Comparison of ENCODE assay signal across 9 cellular contexts in genomic region chr1:15501208-15502032, GRCh38. TPM values are rescaled to one million over a fixed set of nuclear protein-coding genes. Genes with fewer than 3 reads are reported as not detected.
DNase-seq lines count a peak whose midpoint lies in the region; ATAC-seq and TF ChIP-seq lines count a peak whose summit lies in the region.
"Had no signal": no experiment of that assay in that cellular context is flagged by ENCODE, and none has a peak within 500 bp of the region (broad histone marks: within the 10 kb centered on the region; RNA-seq: fewer than 3 reads in every experiment).

No MANE protein-coding gene starts in this region.

- no peaks in the 10 kb centered on the region for H3K4me1 Mint-ChIP-seq in activated naive CD4-positive, alpha-beta T cell treated with anti-CD3 and anti-CD28 coated beads for 36 hours (ENCODE audit: low read depth)

- H3K27ac ChIP-seq in heart right ventricle (no peak overlapping the region), sigmoid colon (no peak overlapping the region)

- no peaks in the 10 kb centered on the region for H3K27me3 Mint-ChIP-seq in activated naive CD4-positive, alpha-beta T cell treated with anti-CD3 and anti-CD28 coated beads for 36 hours (ENCODE audit: low read depth)

- ATAC-seq in heart right ventricle (peak in 4 of 8 donors; percentile 50 to 78 (median 64)), HG03045 (IDR thresholded peaks at IDR 0.05; ENCODE audit: unreplicated experiment) (no peak), GM18498 (IDR thresholded peaks at IDR 0.05; ENCODE audit: unreplicated experiment) (no peak)

- H3K36me3 Mint-ChIP-seq in activated naive CD4-positive, alpha-beta T cell treated with anti-CD3 and anti-CD28 coated beads for 36 hours (ENCODE audit: low read depth), result peaks cover 3% of the 10 kb centered on the region

- 65% methylated on average over 17 of the region's 17 CpGs for WGBS in heart right ventricle, 2 donors
- 53 to 62% methylated on average over 17 of the region's 17 CpGs for WGBS in sigmoid colon, 2 donors

- CTCF ChIA-PET in activated naive CD4-positive, alpha-beta T cell treated with anti-CD3 and anti-CD28 coated beads for 36 hours (lab: Charles Lee), result interaction anchor here (0.6 to 0.7 kb wide), 4 partner anchors 49 to 662 kb away, joined by 3 to 4 read pairs (median 3); no protein-coding TSS in a partner anchor

- H3K36me3 ChIP-seq in heart right ventricle (peaks cover 0 to 78% (median 7%) of the 10 kb centered on the region in 9 donors), sigmoid colon (peaks cover 0 to 68% (median 7%) of the 10 kb centered on the region in 4 donors)

- H3K9me3 ChIP-seq in heart right ventricle (peaks cover 0 to 9% (median 0%) of the 10 kb centered on the region in 11 donors), sigmoid colon (no peaks in the 10 kb centered on the region)

- peak; percentile 6 for DNase-seq in DMS79 (lab: John Stamatoyannopoulos, UW)
- peak; percentile 12 for DNase-seq in LoVo (ENCODE audit: low spot score)
- peak; percentile 74 for DNase-seq in RPMI8226
- peak; percentile 78 for DNase-seq in activated naive CD4-positive, alpha-beta T cell treated with anti-CD3 and anti-CD28 coated beads for 36 hours
- peak; percentile 50 to 57 for DNase-seq in heart right ventricle
- no peak for DNase-seq in sigmoid colon

- H3K27me3 ChIP-seq in heart right ventricle (no peaks in the 10 kb centered on the region), sigmoid colon (no peaks in the 10 kb centered on the region)

- no peak overlapping the region for H3K27ac Mint-ChIP-seq in activated naive CD4-positive, alpha-beta T cell treated with anti-CD3 and anti-CD28 coated beads for 36 hours

- peak; percentile 26 to 77 (median 64) for TF ChIP-seq CTCF in heart right ventricle (IDR thresholded peaks at IDR 0.05)
- TF ChIP-seq CTCF in sigmoid colon (IDR thresholded peaks at IDR 0.05), result peak in 3 of 4 experiments; percentile 11 to 55 (median 39)

- H3K9me3 Mint-ChIP-seq in activated naive CD4-positive, alpha-beta T cell treated with anti-CD3 and anti-CD28 coated beads for 36 hours, result no peaks in the 10 kb centered on the region

- intact Hi-C loops in activated naive CD4-positive, alpha-beta T cell treated with anti-CD3 and anti-CD28 coated beads for 36 hours (cut with micrococcal nuclease), result loop anchor here (2.0 kb wide), 1 partner anchor 179 kb away; no protein-coding TSS in a partner anchor
- intact Hi-C loops in heart right ventricle (cut with DNase I), result loop anchor here in 4 of 10 donors (5.0 to 10.0 kb wide), 2 partner anchors 177 to 179 kb away; no protein-coding TSS in a partner anchor
- intact Hi-C loops in sigmoid colon (cut with DNase I), result no loop called here

- H3K4me3 Mint-ChIP-seq in activated naive CD4-positive, alpha-beta T cell treated with anti-CD3 and anti-CD28 coated beads for 36 hours, result no peak overlapping the region

- TF ChIP-seq POLR2A in sigmoid colon (IDR thresholded peaks at IDR 0.05), result no peak

- no peak for TF ChIP-seq EP300 in sigmoid colon (IDR thresholded peaks at IDR 0.05)

- H3K4me1 ChIP-seq in heart right ventricle, result peaks cover 0 to under 1% (median 0%) of the 10 kb centered on the region in 9 donors
- peaks cover 0 to 5% (median 0%) of the 10 kb centered on the region in 4 donors for H3K4me1 ChIP-seq in sigmoid colon

- H3K4me3 ChIP-seq in heart right ventricle (no peak overlapping the region), sigmoid colon (no peak overlapping the region)

RNA-seq across cellular contexts. Expression of gene CASP9, which starts 22.6 kb away (rescaled TPM):
- total RNA-seq in activated naive CD4-positive, alpha-beta T cell treated with anti-CD3 and anti-CD28 coated beads for 36 hours, result 1 to 10 TPM; 6.3 to 6.5 TPM
- 10 to 100 TPM in 9 of 10 donors, 1 to 10 TPM in 1; 8.6 to 16.6 (median 14.2) TPM for total RNA-seq in heart right ventricle
- 10 to 100 TPM; 14.3 to 22.2 TPM for polyA plus RNA-seq in heart right ventricle
- 10 to 100 TPM in 2 of 4 donors, 1 to 10 TPM in 2; 6.2 to 18.2 (median 10.0) TPM for total RNA-seq in sigmoid colon
- 10 to 100 TPM; 11.4 to 17.8 (median 16.3) TPM for polyA plus RNA-seq in sigmoid colon

RNA-seq across cellular contexts. Expression of gene DNAJC16, which starts 25.2 kb away (rescaled TPM):
- 1 to 10 TPM; 7.1 to 9.8 TPM for total RNA-seq in activated naive CD4-positive, alpha-beta T cell treated with anti-CD3 and anti-CD28 coated beads for 36 hours
- total RNA-seq in heart right ventricle (10 to 100 TPM; 13.7 to 22.8 (median 19.1) TPM), sigmoid colon (10 to 100 TPM; 11.4 to 20.5 (median 16.8) TPM)
- polyA plus RNA-seq in heart right ventricle (1 to 10 TPM; 4.7 to 6.4 TPM), sigmoid colon (1 to 10 TPM; 1.2 to 8.6 (median 1.2) TPM)

RNA-seq across cellular contexts. Expression of gene CELA2B, which starts 25.5 kb away (rescaled TPM):
- not detected for total RNA-seq in activated naive CD4-positive, alpha-beta T cell treated with anti-CD3 and anti-CD28 coated beads for 36 hours
- total RNA-seq in heart right ventricle (not detected), sigmoid colon (not detected)
- polyA plus RNA-seq in heart right ventricle (not detected), sigmoid colon (not detected)
- total RNA-seq: T-helper 1 cell treated with Interleukin-12 subunit alpha and Interleukin-12 subunit beta and Interleukin-4 antibody, amounts not matched to agents 30 ng/mL and 1 ng/mL, for 36 hours had no signal

RNA-seq across cellular contexts. Expression of gene CELA2A, which starts 44.9 kb away (rescaled TPM):
- not detected for total RNA-seq in activated naive CD4-positive, alpha-beta T cell treated with anti-CD3 and anti-CD28 coated beads for 36 hours
- total RNA-seq in heart right ventricle (1 to 10 TPM in 5 of 10 donors, under 1 TPM in 2, not detected in 3; 0.85 to 1.6 (median 1.2) TPM), sigmoid colon (not detected)
- polyA plus RNA-seq in heart right ventricle (under 1 TPM in 1 of 2 donors, not detected in 1; 0.09 TPM), sigmoid colon (not detected)
- total RNA-seq: T-helper 1 cell treated with Interleukin-12 subunit alpha and Interleukin-12 subunit beta and Interleukin-4 antibody, amounts not matched to agents 30 ng/mL and 1 ng/mL, for 36 hours had no signal
